ENCODE assay signal across 19 cellular contexts in the genomic region with DNA sequence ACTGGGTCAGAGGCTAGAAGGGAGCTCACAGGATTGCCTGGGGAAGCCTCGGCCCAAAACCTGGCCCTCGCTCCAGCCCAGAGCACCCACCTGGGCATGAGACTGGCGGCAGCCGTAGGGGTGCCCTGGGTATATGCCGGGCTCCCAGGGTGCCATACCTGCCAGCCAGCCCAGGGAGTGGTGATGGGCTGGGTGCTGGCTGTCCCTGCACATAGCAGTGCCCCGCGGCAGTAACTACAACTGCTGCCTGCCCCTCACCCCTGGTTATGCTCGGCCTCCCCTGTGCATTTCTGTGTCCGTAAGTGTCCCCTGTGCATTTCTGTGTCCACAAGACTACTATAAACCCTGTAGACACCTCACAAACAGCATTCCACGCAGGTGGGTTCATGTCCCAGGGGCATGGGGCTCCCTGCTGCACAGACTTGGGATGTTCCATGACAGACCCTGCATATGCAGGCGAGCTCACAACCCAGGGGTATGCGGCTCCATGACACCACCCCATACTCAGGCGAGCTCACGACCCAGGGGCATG. TPM values are rescaled to one million over a fixed set of nuclear protein-coding genes. Genes with fewer than 3 reads are reported as not detected.
A peak's percentile ranks its signal among the peaks of the same experiment; 100 is the strongest.
DNase-seq lines count a peak whose midpoint lies in the region; ATAC-seq, FAIRE-seq and TF ChIP-seq lines count a peak whose summit lies in the region.
"Had no signal": no experiment of that assay in that cellular context is flagged by ENCODE, and none has a peak within 500 bp of the region (broad histone marks: within the 10 kb centered on the region; RNA-seq: fewer than 3 reads in every experiment).

No MANE protein-coding gene starts in this region.

- no peak overlapping the region for H3K56ac ChIP-seq in H1 (replicated peaks; ENCODE audit: insufficient read length, low read depth, low read length)

- H2BK15ac ChIP-seq in H1 (ENCODE audit: low read length) = no peak overlapping the region

- WGBS in H1 (ENCODE audit: extremely low coverage in 1 of 2, insufficient coverage in 1 of 2, insufficient read length in 1 of 2, insufficient replicate concordance in 2 of 2, low coverage in 1 of 2, low lambda C conversion rate in 2 of 2, missing lambda C conversion rate in 1 of 2), 2 experiments = 91% methylated on average over 14 of the region's 14 CpGs; no CpG with 5 or more reads in 1 of the 2 experiments
- WGBS in testis, 2 donors = 92 to 94% methylated on average over 9 to 14 of the region's 14 CpGs

- intact Hi-C loops in testis (cut with DNase I; ENCODE audit: low total_unique reads) = no loop called here

- CTCF ChIA-PET in H1 (lab: Charles Lee; ENCODE audit: partially characterized antibody) = interaction anchor here (0.5 to 1.5 kb wide), 6 partner anchors 13 to 48 kb away, joined by 3 to 5 read pairs (median 3); no protein-coding TSS in a partner anchor

- no peaks in the 10 kb centered on the region for H3K23me2 ChIP-seq in H1 (ENCODE audit: low read depth, low read length)

- POLR2A ChIA-PET in H1 (lab: Charles Lee; ENCODE audit: partially characterized antibody) = interaction anchor here (0.9 to 1.1 kb wide), 2 partner anchors 9 to 10 kb away, joined by 3 to 4 read pairs; no protein-coding TSS in a partner anchor

- no peak overlapping the region for H3K23ac ChIP-seq in H1 (ENCODE audit: insufficient read length)

- H4K20me1 ChIP-seq in H1 (replicated peaks in 1 of 2; ENCODE audit: control insufficient read depth in 1 of 2, insufficient read depth in 2 of 2, low read length in 2 of 2) = peaks cover 2 to 14% of the 10 kb centered on the region in 2 experiments

- no peak overlapping the region for H2BK120ac ChIP-seq in H1 (replicated peaks; ENCODE audit: low read depth, low read length)

- no peak overlapping the region for H2BK12ac ChIP-seq in H1 (ENCODE audit: low read depth, low read length)

- H3K36me3 ChIP-seq in H1 (ENCODE audit: control insufficient read depth in 2 of 4, insufficient read depth in 4 of 4, low read length in 3 of 4) (peaks cover 4 to 22% (median 16%) of the 10 kb centered on the region in 4 experiments; a peak in 6 of 8 replicates), testis (ENCODE audit: low read depth, missing control alignments) (no peaks in the 10 kb centered on the region)

- no peak overlapping the region for H4K8ac ChIP-seq in H1 (ENCODE audit: extremely low read depth, insufficient read depth, low read length)

- no peak overlapping the region for H2AK5ac ChIP-seq in H1 (ENCODE audit: low read depth, low read length)

- TF ChIP-seq EP300 in H1 (IDR thresholded peaks at IDR 0.05; ENCODE audit: borderline replicate concordance in 1 of 2, low read depth in 2 of 2, low read length in 2 of 2) = no peak

- H4K91ac ChIP-seq in H1 (replicated peaks; ENCODE audit: insufficient read length, low read length) = no peak overlapping the region

- H2BK20ac ChIP-seq in H1 (ENCODE audit: low read length) = no peak overlapping the region

- no peak overlapping the region for H3K4ac ChIP-seq in H1 (replicated peaks; ENCODE audit: insufficient read length, low read depth, low read length)

- DNase-seq in H1 (ENCODE audit: low read depth in 1 of 2, low spot score in 2 of 2) = no peak
- DNase-seq in left lobe of liver (ENCODE audit: low spot score) = no peak
- DNase-seq in testis = peak; percentile 12
- no peak for DNase-seq in OCI-M2 (lab: John Stamatoyannopoulos, UW; ENCODE audit: unreplicated experiment)
- DNase-seq in mesenteric fat pad (ENCODE audit: low spot score) = no peak
- no peak for DNase-seq in hypothalamus (lab: John Stamatoyannopoulos, UW)
- DNase-seq: activated CD4-positive, alpha-beta T cell treated with anti-CD3 and anti-CD28 coated beads, Interleukin-2, amount 50 U/mL, for 48 hours; C1 segment of cervical spinal cord; DND-41; erythroblast; GM23248; naive B cell; NCI-H1930; NCI-H510A; OCI-M1 had no signal

- H3K4me3 ChIP-seq in H1 (ENCODE audit: extremely low read depth in 1 of 4, insufficient read depth in 2 of 4, low read depth in 3 of 4, low read length in 4 of 4) (no peak overlapping the region), testis (no peak overlapping the region)
- H3K4me3 ChIP-seq: GM23248, thoracic aorta had no signal

- no peak overlapping the region for H2AFZ ChIP-seq in H1 (ENCODE audit: low read length)
- H2AFZ ChIP-seq: GM23248 had no signal

- peak overlapping the region; percentile 98 for H3K27ac ChIP-seq in VCaP
- H3K27ac ChIP-seq in H1 (ENCODE audit: low read depth, low read length) = no peak overlapping the region
- peak overlapping the region; percentile 77 to 81 for H3K27ac ChIP-seq in testis
- H3K27ac ChIP-seq: thoracic aorta had no signal

- ATAC-seq in left lobe of liver = peak; percentile 20
- ATAC-seq in HG02852 (IDR thresholded peaks at IDR 0.05; ENCODE audit: unreplicated experiment) = no peak

- FAIRE-seq in H1 (lab: Jason Lieb, UNC) = no peak
- FAIRE-seq: colon had no signal

- H3K27me3 ChIP-seq in H1 (replicated peaks in 1 of 4; ENCODE audit: control insufficient read depth in 3 of 4, extremely low read depth in 1 of 4, insufficient read depth in 3 of 4, low read length in 3 of 4) (no peaks in the 10 kb centered on the region), testis (no peaks in the 10 kb centered on the region)

- no peak for TF ChIP-seq RAD21 in H1 (IDR thresholded peaks at IDR 0.05 in 1 of 2, conservative IDR thresholded peaks at IDR 0.05 in 1 of 2; ENCODE audit: low read depth in 2 of 2, low read length in 2 of 2)

- no peaks in the 10 kb centered on the region for H3K79me1 ChIP-seq in H1 (ENCODE audit: low read depth, low read length)

- H3K9ac ChIP-seq in H1 (replicated peaks in 1 of 4; ENCODE audit: extremely low read depth in 1 of 4, low read depth in 3 of 4, low read length in 3 of 4) = no peak overlapping the region
- H3K9ac ChIP-seq: GM23248 had no signal

- H3K9me3 ChIP-seq in H1 (ENCODE audit: insufficient read depth in 2 of 2, low read depth in 1 of 2, low read length in 1 of 2) (no peaks in the 10 kb centered on the region), testis (no peaks in the 10 kb centered on the region)
- H3K9me3 ChIP-seq: thoracic aorta had no signal

- peak overlapping the region; percentile 35; the same call in 1 of the 2 replicates for H2BK5ac ChIP-seq in H1 (ENCODE audit: low read depth, low read length)

- peaks cover 0 to 9% (median 0%) of the 10 kb centered on the region in 4 experiments; a peak in 3 of 7 replicates for H3K4me1 ChIP-seq in H1 (replicated peaks in 1 of 4; ENCODE audit: control insufficient read depth in 3 of 4, insufficient read depth in 4 of 4, low read length in 3 of 4)
- peaks cover 33% of the 10 kb centered on the region for H3K4me1 ChIP-seq in testis

- TF ChIP-seq POLR2A in H1 (IDR thresholded peaks at IDR 0.05; ENCODE audit: control extremely low read depth in 1 of 2, low read depth in 2 of 2, low read length in 2 of 2) = no peak
- no peak for TF ChIP-seq POLR2A in testis (IDR thresholded peaks at IDR 0.05)

- TF ChIP-seq CTCF in VCaP (conservative IDR thresholded peaks at IDR 0.05) = no peak
- TF ChIP-seq CTCF in H1 (IDR thresholded peaks at IDR 0.05; ENCODE audit: control extremely low read depth in 1 of 3, insufficient read depth in 1 of 3, low read depth in 1 of 3, low read length in 3 of 3) = no peak
- TF ChIP-seq CTCF in testis (IDR thresholded peaks at IDR 0.05) = no peak

- H3K14ac ChIP-seq in H1 (ENCODE audit: insufficient read length) = no peak overlapping the region

- H3K79me2 ChIP-seq in H1 (ENCODE audit: control insufficient read depth in 1 of 2, insufficient read depth in 2 of 2, low read length in 2 of 2) = no peaks in the 10 kb centered on the region

- no peak overlapping the region for H3K4me2 ChIP-seq in H1 (ENCODE audit: insufficient read depth in 1 of 2, low read depth in 2 of 2, low read length in 2 of 2)

- no peak overlapping the region for H4K5ac ChIP-seq in H1 (ENCODE audit: insufficient read length, low read depth, low read length)

- no peak overlapping the region for H3K18ac ChIP-seq in H1 (ENCODE audit: extremely low read depth, low read length)

RNA-seq across cellular contexts. Expression of gene SPATC1L, which starts 5.8 kb away (rescaled TPM):
- 49.4 and 50.0 TPM in 2 replicates for total RNA-seq in H1 (2021; fragmentation: NEBNext Ultra II Directional; extraction: Animal tissue kit (Norgen Biotek cat#: 25700))
- polyA plus RNA-seq in H1 (2011; rRNA removed) (24.9 and 44.8 TPM in 2 replicates), testis (ENCODE audit: insufficient read depth, low read depth, low replicate concordance) (55.4 TPM)
- 16.4 TPM for polyA plus RNA-seq in H1 (2011; cell fraction: cytosol; rRNA removed)
- polyA plus RNA-seq in H1 (2011; cell fraction: nucleus; rRNA removed) = 43.3 TPM
- polyA plus RNA-seq in H1 (2012, experiment 1 of 2) = 38.0 to 56.9 TPM (median 53.3 TPM) in 4 replicates
- polyA plus RNA-seq in H1 (2012, experiment 2 of 2) = 50.4 TPM
- 48.1 TPM for polyA plus RNA-seq in H1 (2013, experiment 1 of 2)
- 48.0 TPM for polyA plus RNA-seq in H1 (2013, experiment 2 of 2)
- 6.2 and 7.1 TPM in 2 replicates for polyA minus RNA-seq in H1 (2011; rRNA and poly(A)+ RNA removed)
- 30.3 TPM for polyA minus RNA-seq in H1 (2011; cell fraction: cytosol; rRNA and poly(A)+ RNA removed)
- polyA minus RNA-seq in H1 (2011; cell fraction: nucleus; rRNA and poly(A)+ RNA removed) = 21.2 TPM
- total RNA-seq in left lobe of liver (0.40 TPM), testis (10 to 100 TPM; 75.6 to 96.1 TPM), mesenteric fat pad (5.9 TPM)

RNA-seq across cellular contexts. Expression of gene FTCD, which starts 34.6 kb away (rescaled TPM):
- total RNA-seq in H1 (2021; fragmentation: NEBNext Ultra II Directional; extraction: Animal tissue kit (Norgen Biotek cat#: 25700)) = 3.3 and 6.0 TPM in 2 replicates
- polyA plus RNA-seq in H1 (2011; rRNA removed) (4.9 and 7.3 TPM in 2 replicates), testis (ENCODE audit: insufficient read depth, low read depth, low replicate concordance) (49.2 TPM)
- 5.2 TPM for polyA plus RNA-seq in H1 (2011; cell fraction: cytosol; rRNA removed)
- 21.4 TPM for polyA plus RNA-seq in H1 (2011; cell fraction: nucleus; rRNA removed)
- 5.9 to 9.8 TPM (median 7.8 TPM) in 4 replicates for polyA plus RNA-seq in H1 (2012, experiment 1 of 2)
- 2.3 TPM for polyA plus RNA-seq in H1 (2012, experiment 2 of 2)
- polyA plus RNA-seq in H1 (2013, experiment 1 of 2) = 3.9 TPM
- polyA plus RNA-seq in H1 (2013, experiment 2 of 2) = 4.0 TPM
- polyA minus RNA-seq in H1 (2011; rRNA and poly(A)+ RNA removed) = 3.0 and 4.7 TPM in 2 replicates
- polyA minus RNA-seq in H1 (2011; cell fraction: cytosol; rRNA and poly(A)+ RNA removed) = 6.4 TPM
- 6.1 TPM for polyA minus RNA-seq in H1 (2011; cell fraction: nucleus; rRNA and poly(A)+ RNA removed)
- total RNA-seq in left lobe of liver (668 TPM), testis (10 to 100 TPM; 50.5 to 63.5 TPM), mesenteric fat pad (0.32 TPM)
- total RNA-seq: GM23248 had no signal
- polyA plus RNA-seq: GM23248 had no signal

RNA-seq across cellular contexts. Expression of gene LSS, which starts 38.5 kb away (rescaled TPM):
- total RNA-seq in H1 (2021; fragmentation: NEBNext Ultra II Directional; extraction: Animal tissue kit (Norgen Biotek cat#: 25700)) = 96.1 and 102 TPM in 2 replicates
- 123 and 139 TPM in 2 replicates for polyA plus RNA-seq in H1 (2011; rRNA removed)
- 103 TPM for polyA plus RNA-seq in H1 (2011; cell fraction: cytosol; rRNA removed)
- 268 TPM for polyA plus RNA-seq in H1 (2011; cell fraction: nucleus; rRNA removed)
- 69.5 to 87.3 TPM (median 75.9 TPM) in 4 replicates for polyA plus RNA-seq in H1 (2012, experiment 1 of 2)
- polyA plus RNA-seq in H1 (2012, experiment 2 of 2) = 71.3 TPM
- polyA plus RNA-seq in H1 (2013, experiment 1 of 2) = 69.2 TPM
- polyA plus RNA-seq in H1 (2013, experiment 2 of 2) = 66.2 TPM
- polyA minus RNA-seq in H1 (2011; rRNA and poly(A)+ RNA removed) = 177 and 193 TPM in 2 replicates
- 56.7 TPM for polyA minus RNA-seq in H1 (2011; cell fraction: cytosol; rRNA and poly(A)+ RNA removed)
- 69.8 TPM for polyA minus RNA-seq in H1 (2011; cell fraction: nucleus; rRNA and poly(A)+ RNA removed)
- 67.9 TPM for total RNA-seq in left lobe of liver
- total RNA-seq in testis = 100 to 1,000 TPM; 126 to 152 TPM
- 35.6 TPM for polyA plus RNA-seq in testis (ENCODE audit: insufficient read depth, low read depth, low replicate concordance)
- 81.3 TPM for total RNA-seq in mesenteric fat pad
